Comparison of ENCODE assay signal across 1 cellular context in the genomic region with DNA sequence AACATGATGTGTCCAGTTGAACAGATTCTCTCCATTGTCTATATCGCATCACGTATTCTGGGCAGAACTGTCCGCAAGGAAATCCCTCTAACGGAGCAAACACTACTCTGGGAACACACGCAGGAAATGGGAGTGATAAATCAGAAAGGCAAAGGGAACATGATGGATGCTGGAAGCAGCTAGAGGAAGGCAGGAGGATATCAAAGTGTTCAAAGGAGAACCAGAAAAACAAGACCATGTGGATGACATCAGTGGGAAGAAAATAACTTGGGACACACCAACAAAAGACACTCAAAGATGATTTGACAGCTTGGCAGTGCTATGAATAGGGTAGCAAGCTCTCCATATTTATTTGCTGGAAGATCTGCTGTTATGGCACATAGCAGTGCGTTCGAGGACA.
TF ChIP-seq lines count a peak whose summit lies in the region.

No MANE protein-coding gene starts in this region.

TF ChIP-seq in endothelial cell of umbilical vein, 7 proteins besides CTCF, POLR2A, EP300 and RAD21:
- TF ChIP-seq MYC (IDR thresholded peaks at IDR 0.05; ENCODE audit: low read depth, low read length) (no peak), POLR2AphosphoS5 (IDR thresholded peaks at IDR 0.05; ENCODE audit: insufficient read depth, low read depth, low read length) (no peak), GATA2 (IDR thresholded peaks at IDR 0.05; ENCODE audit: insufficient read depth, insufficient read length, low read depth, low read length) (no peak), EZH2 (IDR thresholded peaks at IDR 0.05; ENCODE audit: borderline replicate concordance, low read depth, low read length, severe bottlenecking) (no peak), JUN (IDR thresholded peaks at IDR 0.05; ENCODE audit: borderline replicate concordance, insufficient read depth, insufficient read length, low read depth) (no peak), MAX (IDR thresholded peaks at IDR 0.05; ENCODE audit: insufficient read depth, insufficient read length) (no peak), FOS (IDR thresholded peaks at IDR 0.05; ENCODE audit: borderline replicate concordance, insufficient read depth, low read length) (no peak)
